Comparison of ENCODE assay signal across 1 cellular context in genomic region chr10:90587081-90587491, GRCh38.
TF ChIP-seq lines count a peak whose summit lies in the region.

No MANE protein-coding gene starts in this region.

TF ChIP-seq in GM12878, 131 proteins besides CTCF, POLR2A, EP300 and RAD21 (continued from another document):
- TF ChIP-seq, protein P1, sequence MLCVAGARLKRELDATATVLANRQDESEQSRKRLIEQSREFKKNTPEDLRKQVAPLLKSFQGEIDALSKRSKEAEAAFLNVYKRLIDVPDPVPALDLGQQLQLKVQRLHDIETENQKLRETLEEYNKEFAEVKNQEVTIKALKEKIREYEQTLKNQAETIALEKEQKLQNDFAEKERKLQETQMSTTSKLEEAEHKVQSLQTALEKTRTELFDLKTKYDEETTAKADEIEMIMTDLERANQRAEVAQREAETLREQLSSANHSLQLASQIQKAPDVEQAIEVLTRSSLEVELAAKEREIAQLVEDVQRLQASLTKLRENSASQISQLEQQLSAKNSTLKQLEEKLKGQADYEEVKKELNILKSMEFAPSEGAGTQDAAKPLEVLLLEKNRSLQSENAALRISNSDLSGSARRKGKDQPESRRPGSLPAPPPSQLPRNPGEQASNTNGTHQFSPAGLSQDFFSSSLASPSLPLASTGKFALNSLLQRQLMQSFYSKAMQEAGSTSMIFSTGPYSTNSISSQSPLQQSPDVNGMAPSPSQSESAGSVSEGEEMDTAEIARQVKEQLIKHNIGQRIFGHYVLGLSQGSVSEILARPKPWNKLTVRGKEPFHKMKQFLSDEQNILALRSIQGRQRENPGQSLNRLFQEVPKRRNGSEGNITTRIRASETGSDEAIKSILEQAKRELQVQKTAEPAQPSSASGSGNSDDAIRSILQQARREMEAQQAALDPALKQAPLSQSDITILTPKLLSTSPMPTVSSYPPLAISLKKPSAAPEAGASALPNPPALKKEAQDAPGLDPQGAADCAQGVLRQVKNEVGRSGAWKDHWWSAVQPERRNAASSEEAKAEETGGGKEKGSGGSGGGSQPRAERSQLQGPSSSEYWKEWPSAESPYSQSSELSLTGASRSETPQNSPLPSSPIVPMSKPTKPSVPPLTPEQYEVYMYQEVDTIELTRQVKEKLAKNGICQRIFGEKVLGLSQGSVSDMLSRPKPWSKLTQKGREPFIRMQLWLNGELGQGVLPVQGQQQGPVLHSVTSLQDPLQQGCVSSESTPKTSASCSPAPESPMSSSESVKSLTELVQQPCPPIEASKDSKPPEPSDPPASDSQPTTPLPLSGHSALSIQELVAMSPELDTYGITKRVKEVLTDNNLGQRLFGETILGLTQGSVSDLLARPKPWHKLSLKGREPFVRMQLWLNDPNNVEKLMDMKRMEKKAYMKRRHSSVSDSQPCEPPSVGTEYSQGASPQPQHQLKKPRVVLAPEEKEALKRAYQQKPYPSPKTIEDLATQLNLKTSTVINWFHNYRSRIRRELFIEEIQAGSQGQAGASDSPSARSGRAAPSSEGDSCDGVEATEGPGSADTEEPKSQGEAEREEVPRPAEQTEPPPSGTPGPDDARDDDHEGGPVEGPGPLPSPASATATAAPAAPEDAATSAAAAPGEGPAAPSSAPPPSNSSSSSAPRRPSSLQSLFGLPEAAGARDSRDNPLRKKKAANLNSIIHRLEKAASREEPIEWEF (IDR thresholded peaks at IDR 0.05; ENCODE audit: insufficient replicate concordance, low read depth, low read length), result no peak
- TF ChIP-seq NFYA (IDR thresholded peaks at IDR 0.05; ENCODE audit: borderline replicate concordance, low read depth, low read length), result no peak
- TF ChIP-seq IKZF1 (conservative IDR thresholded peaks at IDR 0.05), result no peak
TF ChIP-seq in GM12878: peak in this region for 0.
